Comparison of ENCODE assay signal across 12 cellular contexts in the genomic region with DNA sequence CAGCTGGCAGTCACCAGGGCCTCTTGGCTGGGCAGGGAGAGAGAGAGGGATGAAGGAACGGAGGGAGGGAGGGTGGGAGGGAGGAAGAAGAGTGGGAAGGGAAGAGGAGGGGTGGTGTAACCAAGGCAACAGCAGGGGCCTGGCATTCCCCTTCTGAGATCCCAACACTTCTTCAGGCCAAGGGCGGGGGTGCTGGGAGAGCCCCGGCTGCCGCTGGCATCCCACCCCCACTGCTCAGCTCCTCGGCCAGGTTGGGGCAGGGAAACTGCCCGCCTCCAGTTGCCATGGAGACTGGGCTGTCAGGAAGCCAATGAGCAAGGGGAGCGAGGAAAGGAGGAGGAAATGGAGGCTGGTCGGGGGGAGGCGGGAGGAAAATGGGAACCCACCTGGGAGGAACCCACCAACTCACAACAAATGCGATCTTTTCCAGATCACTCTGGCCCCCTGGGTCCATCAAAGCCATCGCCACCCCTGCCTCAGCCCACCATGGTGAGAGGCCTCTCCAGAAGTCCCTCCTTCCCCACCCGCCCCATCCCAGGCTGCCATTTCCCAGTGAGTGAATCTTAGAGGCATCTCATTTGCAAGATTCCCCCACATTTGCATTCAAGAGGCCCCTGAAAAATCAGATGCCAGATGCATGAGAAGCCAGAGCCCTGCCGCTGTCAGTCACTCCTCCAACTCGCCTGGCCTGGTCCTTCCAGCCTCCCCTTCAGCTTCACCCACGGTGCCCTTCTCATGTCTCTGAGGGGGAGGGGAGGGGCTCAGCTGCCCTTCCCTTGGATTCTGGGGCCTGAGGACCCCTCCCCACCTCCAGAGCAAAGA. TPM values are rescaled to one million over a fixed set of nuclear protein-coding genes. Genes with fewer than 3 reads are reported as not detected.
A peak's percentile ranks its signal among the peaks of the same experiment; 100 is the strongest.
DNase-seq lines count a peak whose midpoint lies in the region; ATAC-seq and TF ChIP-seq lines count a peak whose summit lies in the region.
"Had no signal": no experiment of that assay in that cellular context is flagged by ENCODE, and none has a peak within 500 bp of the region (broad histone marks: within the 10 kb centered on the region; RNA-seq: fewer than 3 reads in every experiment).

No MANE protein-coding gene starts in this region.

- no peaks in the 10 kb centered on the region for H3K27me3 ChIP-seq in ectodermal cell (ENCODE audit: control insufficient read depth, insufficient read depth, low read length, poor library complexity, severe bottlenecking)
- H3K27me3 ChIP-seq in neural progenitor cell, result no peaks in the 10 kb centered on the region
- H3K27me3 ChIP-seq: ascending aorta had no signal

- H3K4me3 ChIP-seq in ectodermal cell (ENCODE audit: insufficient read depth, low read depth, low read length) (peak overlapping the region; percentile 20), neural progenitor cell (peak overlapping the region; percentile 29)
- H3K4me3 ChIP-seq: ascending aorta had no signal

- H3K36me3 ChIP-seq in ectodermal cell (ENCODE audit: control insufficient read depth, insufficient read depth, low read length) (no peaks in the 10 kb centered on the region), neural progenitor cell (no peaks in the 10 kb centered on the region)
- H3K36me3 ChIP-seq: ascending aorta had no signal

- H3K36me3 Mint-ChIP-seq in neural progenitor cell, result no peaks in the 10 kb centered on the region
- no peaks in the 10 kb centered on the region for H3K36me3 Mint-ChIP-seq in activated naive CD4-positive, alpha-beta T cell treated with anti-CD3 and anti-CD28 coated beads, Interleukin-2, amount 10 ng/mL, durations not matched to agents 7 days and 5 days

- H3K27ac ChIP-seq in ectodermal cell (ENCODE audit: insufficient read depth, low read depth, low read length, poor library complexity, severe bottlenecking) (peak overlapping the region; percentile 85), neural progenitor cell (no peak overlapping the region)
- H3K27ac ChIP-seq: ascending aorta, C4-2B had no signal

- no peaks in the 10 kb centered on the region for H3K79me2 ChIP-seq in neural progenitor cell (ENCODE audit: low read depth)

- peaks cover 4% of the 10 kb centered on the region for H3K27me3 Mint-ChIP-seq in neural progenitor cell (ENCODE audit: insufficient read depth, low read depth)
- peaks cover 15% of the 10 kb centered on the region for H3K27me3 Mint-ChIP-seq in activated naive CD4-positive, alpha-beta T cell treated with anti-CD3 and anti-CD28 coated beads, Interleukin-2, amount 10 ng/mL, durations not matched to agents 7 days and 5 days

- peak overlapping the region; percentile 38 for H2AFZ ChIP-seq in neural progenitor cell (replicated peaks)

- CTCF ChIA-PET in activated naive CD4-positive, alpha-beta T cell treated with anti-CD3 and anti-CD28 coated beads, Interleukin-2, amount 10 ng/mL, durations not matched to agents 7 days and 5 days (lab: Charles Lee), result interaction anchor here (1.3 to 2.2 kb wide), 2 partner anchors 12 to 126 kb away, joined by 3 to 4 read pairs; a partner anchor contains a TSS

- H3K9me3 ChIP-seq in ectodermal cell (ENCODE audit: control insufficient read depth, low read length), result no peaks in the 10 kb centered on the region
- no peaks in the 10 kb centered on the region for H3K9me3 ChIP-seq in neural progenitor cell (ENCODE audit: low read depth)
- H3K9me3 ChIP-seq: ascending aorta had no signal

- peaks cover 14% of the 10 kb centered on the region for H3F3A ChIP-seq in neural progenitor cell (ENCODE audit: low read depth)

- 3 to 4% methylated on average over 13 to 15 of the region's 15 CpGs for WGBS in ectodermal cell, 2 experiments

- no peak overlapping the region for H3K9ac ChIP-seq in neural progenitor cell

- H3K4me1 Mint-ChIP-seq in neural progenitor cell, result peaks cover 55% of the 10 kb centered on the region
- peaks cover under 1% of the 10 kb centered on the region for H3K4me1 Mint-ChIP-seq in activated naive CD4-positive, alpha-beta T cell treated with anti-CD3 and anti-CD28 coated beads, Interleukin-2, amount 10 ng/mL, durations not matched to agents 7 days and 5 days

- ATAC-seq in HG03439 (IDR thresholded peaks at IDR 0.05; ENCODE audit: unreplicated experiment), result no peak
- no peak for ATAC-seq in HG03342 (IDR thresholded peaks at IDR 0.05; ENCODE audit: unreplicated experiment)

- peak overlapping the region; percentile 96 for H3K27ac Mint-ChIP-seq in neural progenitor cell
- no peak overlapping the region for H3K27ac Mint-ChIP-seq in activated naive CD4-positive, alpha-beta T cell treated with anti-CD3 and anti-CD28 coated beads, Interleukin-2, amount 10 ng/mL, durations not matched to agents 7 days and 5 days

- DNase-seq in DMS 273 treated with DMSO at 0.1 percent for 48 hours (lab: John Stamatoyannopoulos, UW) (peak; percentile 93), NCI-H2171 treated with DMSO at 0.1 percent for 48 hours (lab: John Stamatoyannopoulos, UW) (peak; percentile 87), neural progenitor cell (ENCODE audit: low spot score) (peak; percentile 93)
- no peak for DNase-seq in stimulated activated CD4-positive, alpha-beta T cell treated with anti-CD3 and anti-CD28 coated beads, Interleukin-4, amount 100 ng/mL, for 4 hours
- no peak for DNase-seq in activated naive CD4-positive, alpha-beta T cell treated with anti-CD3 and anti-CD28 coated beads, Interleukin-2, amount 10 ng/mL, durations not matched to agents 7 days and 5 days
- DNase-seq: activated CD4-positive, alpha-beta T cell treated with anti-CD3 and anti-CD28 coated beads, Interleukin-2, amount 50 U/mL, for 1 hour had no signal

- H4K20me1 ChIP-seq in neural progenitor cell (ENCODE audit: low read depth), result no peaks in the 10 kb centered on the region

- H3K4me3 Mint-ChIP-seq in neural progenitor cell, result peak overlapping the region; percentile 74
- no peak overlapping the region for H3K4me3 Mint-ChIP-seq in activated naive CD4-positive, alpha-beta T cell treated with anti-CD3 and anti-CD28 coated beads, Interleukin-2, amount 10 ng/mL, durations not matched to agents 7 days and 5 days

- no peak for TF ChIP-seq CTCF in neural progenitor cell (IDR thresholded peaks at IDR 0.05)

- H3K4me1 ChIP-seq in ectodermal cell (ENCODE audit: control insufficient read depth, insufficient read depth, low read length) (peaks cover 42% of the 10 kb centered on the region), neural progenitor cell (peaks cover 23% of the 10 kb centered on the region)

- peak overlapping the region; percentile 58 for H3K4me2 ChIP-seq in neural progenitor cell

- H3K9me3 Mint-ChIP-seq in neural progenitor cell, result no peaks in the 10 kb centered on the region
- H3K9me3 Mint-ChIP-seq in activated naive CD4-positive, alpha-beta T cell treated with anti-CD3 and anti-CD28 coated beads, Interleukin-2, amount 10 ng/mL, durations not matched to agents 7 days and 5 days, result no peaks in the 10 kb centered on the region

RNA-seq across cellular contexts. Expression of a gene that starts 12.5 kb away (rescaled TPM):
- not detected for polyA plus RNA-seq in ectodermal cell (2013, experiment 1 of 4)
- not detected for polyA plus RNA-seq in ectodermal cell (2013, experiment 2 of 4)
- not detected for polyA plus RNA-seq in ectodermal cell (2013, experiment 3 of 4)
- polyA plus RNA-seq in ectodermal cell (2013, experiment 4 of 4), result not detected
- 0.07 and 0.74 TPM in 2 replicates for total RNA-seq in neural progenitor cell (ENCODE audit: low replicate concordance)
- total RNA-seq: ascending aorta, mesenteric fat pad had no signal

RNA-seq across cellular contexts. Expression of a gene that starts 20.8 kb away (rescaled TPM):
- 22.7 TPM for polyA plus RNA-seq in ectodermal cell (2013, experiment 1 of 4)
- polyA plus RNA-seq in ectodermal cell (2013, experiment 2 of 4), result 17.9 TPM
- polyA plus RNA-seq in ectodermal cell (2013, experiment 3 of 4), result 21.1 TPM
- polyA plus RNA-seq in ectodermal cell (2013, experiment 4 of 4), result 21.4 TPM
- 23.9 TPM in 2 replicates for total RNA-seq in neural progenitor cell (ENCODE audit: low replicate concordance)

Comparison
In these comparisons a context has a peak if more than half of its experiments do, and no peak if none do; other contexts are left out.
1. DNase-seq: peak in DMS 273 treated with DMSO at 0.1 percent for 48 hours (single experiment), NCI-H2171 treated with DMSO at 0.1 percent for 48 hours (single experiment) and neural progenitor cell (single experiment); none in stimulated activated CD4-positive, alpha-beta T cell treated with anti-CD3 and anti-CD28 coated beads, Interleukin-4, amount 100 ng/mL, for 4 hours (0 of 2) and activated naive CD4-positive, alpha-beta T cell treated with anti-CD3 and anti-CD28 coated beads, Interleukin-2, amount 10 ng/mL, durations not matched to agents 7 days and 5 days (single experiment).